15 cellular contexts compared by ENCODE assay signal in the genomic region with DNA sequence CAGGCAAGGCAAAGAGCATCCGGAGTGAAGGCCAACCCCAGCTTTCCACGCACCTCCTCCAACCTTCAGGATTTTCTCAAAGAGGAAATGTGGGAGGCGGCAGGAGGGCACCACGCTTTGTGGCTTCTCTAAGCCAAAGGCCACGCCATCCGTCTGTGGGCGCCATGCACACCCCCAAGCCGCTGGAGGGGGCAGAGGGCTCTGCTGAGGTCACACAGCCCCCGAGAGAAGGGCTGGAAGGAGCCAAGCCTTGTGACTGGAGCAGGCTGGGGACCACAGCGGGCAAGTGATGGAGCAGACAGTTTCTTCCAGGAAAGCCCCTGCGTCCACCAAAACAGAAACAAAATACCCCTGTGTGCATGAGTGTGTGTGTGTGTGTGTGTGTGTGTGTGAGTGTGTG.
DNase-seq lines count a peak whose midpoint lies in the region; TF ChIP-seq lines count a peak whose summit lies in the region.
"Had no signal": no experiment of that assay in that cellular context is flagged by ENCODE, and none has a peak within 500 bp of the region (broad histone marks: within the 10 kb centered on the region; RNA-seq: fewer than 3 reads in every experiment).

No MANE protein-coding gene starts in this region.

- no peak overlapping the region for H3K4me2 ChIP-seq in neural progenitor cell
- H3K4me2 ChIP-seq: A549 had no signal

- no peak for TF ChIP-seq CTCF in Peyer's patch (IDR thresholded peaks at IDR 0.05)
- TF ChIP-seq CTCF in neural progenitor cell (IDR thresholded peaks at IDR 0.05): no peak
- TF ChIP-seq CTCF in type B pancreatic cell (conservative IDR thresholded peaks at IDR 0.05): no peak
- TF ChIP-seq CTCF in GM20000 (IDR thresholded peaks at IDR 0.05; ENCODE audit: extremely low read depth, missing control alignments): no peak

- no peaks in the 10 kb centered on the region for H3K4me1 ChIP-seq in Peyer's patch
- peaks cover 3% of the 10 kb centered on the region for H3K4me1 ChIP-seq in neural progenitor cell
- H3K4me1 ChIP-seq: A549, HAP-1 had no signal

- H3K27me3 ChIP-seq in Peyer's patch (no peaks in the 10 kb centered on the region), neural progenitor cell (no peaks in the 10 kb centered on the region)

- H3K4me3 Mint-ChIP-seq in activated T-cell treated with anti-CD3 and anti-CD28 coated beads, Interleukin-2, amount 50 U/mL, for 24 hours: no peak overlapping the region
- H3K4me3 Mint-ChIP-seq in neural progenitor cell: no peak overlapping the region
- no peak overlapping the region for H3K4me3 Mint-ChIP-seq in type B pancreatic cell

- H3K36me3 ChIP-seq in Peyer's patch (no peaks in the 10 kb centered on the region), neural progenitor cell (no peaks in the 10 kb centered on the region)
- H3K36me3 ChIP-seq: HAP-1 had no signal

- H3K4me1 Mint-ChIP-seq in activated T-cell treated with anti-CD3 and anti-CD28 coated beads, Interleukin-2, amount 50 U/mL, for 24 hours (ENCODE audit: low read depth): no peaks in the 10 kb centered on the region
- peaks cover 4% of the 10 kb centered on the region for H3K4me1 Mint-ChIP-seq in neural progenitor cell
- peaks cover 5% of the 10 kb centered on the region for H3K4me1 Mint-ChIP-seq in type B pancreatic cell (ENCODE audit: unreplicated experiment)

- H3K9ac ChIP-seq in neural progenitor cell: no peak overlapping the region

- no peak for TF ChIP-seq POLR2A in Peyer's patch (IDR thresholded peaks at IDR 0.05)

- peak; percentile 7 for DNase-seq in activated T-cell treated with anti-CD3 and anti-CD28 coated beads, Interleukin-2, amount 50 U/mL, for 24 hours
- DNase-seq in activated T-cell treated with anti-CD3 and anti-CD28 coated beads for 4 hours (no peak), Peyer's patch (peak in 2 of 3 donors; percentile 15 to 29), neural progenitor cell (ENCODE audit: low spot score) (no peak), type B pancreatic cell (ENCODE audit: extremely low spot score, unreplicated experiment) (peak; percentile 55), GM20000 (ENCODE audit: low spot score) (no peak), hepatic stellate cell (ENCODE audit: low spot score) (no peak), NCI-H524 treated with DMSO at 0.1 percent for 48 hours (lab: John Stamatoyannopoulos, UW) (no peak)
- DNase-seq: NCI-H1930, NCI-H2171 treated with DMSO at 0.1 percent for 48 hours, NCI-H510A, RPMI8226 had no signal

- no peak overlapping the region for H3K27ac ChIP-seq in Peyer's patch
- H3K27ac ChIP-seq in neural progenitor cell: no peak overlapping the region
- H3K27ac ChIP-seq: A549 had no signal

- H3K79me2 ChIP-seq in neural progenitor cell (ENCODE audit: low read depth): no peaks in the 10 kb centered on the region

- H3K9me3 ChIP-seq in Peyer's patch (no peaks in the 10 kb centered on the region), neural progenitor cell (ENCODE audit: low read depth) (no peaks in the 10 kb centered on the region)
- H3K9me3 ChIP-seq: A549, HAP-1 had no signal

- H3K36me3 Mint-ChIP-seq in activated T-cell treated with anti-CD3 and anti-CD28 coated beads, Interleukin-2, amount 50 U/mL, for 24 hours (ENCODE audit: low read depth): no peaks in the 10 kb centered on the region
- no peaks in the 10 kb centered on the region for H3K36me3 Mint-ChIP-seq in neural progenitor cell
- no peaks in the 10 kb centered on the region for H3K36me3 Mint-ChIP-seq in type B pancreatic cell

- no peaks in the 10 kb centered on the region for H3K9me3 Mint-ChIP-seq in activated T-cell treated with anti-CD3 and anti-CD28 coated beads, Interleukin-2, amount 50 U/mL, for 24 hours
- peaks cover 2% of the 10 kb centered on the region for H3K9me3 Mint-ChIP-seq in neural progenitor cell
- H3K9me3 Mint-ChIP-seq in type B pancreatic cell: no peaks in the 10 kb centered on the region

- H3K27ac Mint-ChIP-seq in activated T-cell treated with anti-CD3 and anti-CD28 coated beads, Interleukin-2, amount 50 U/mL, for 24 hours: no peak overlapping the region
- H3K27ac Mint-ChIP-seq in neural progenitor cell: peak overlapping the region; percentile 7
- no peak overlapping the region for H3K27ac Mint-ChIP-seq in type B pancreatic cell

- peaks cover 20% of the 10 kb centered on the region for H3K27me3 Mint-ChIP-seq in activated T-cell treated with anti-CD3 and anti-CD28 coated beads, Interleukin-2, amount 50 U/mL, for 24 hours
- H3K27me3 Mint-ChIP-seq in neural progenitor cell (ENCODE audit: insufficient read depth, low read depth): peaks cover 14% of the 10 kb centered on the region
- peaks cover 12% of the 10 kb centered on the region for H3K27me3 Mint-ChIP-seq in type B pancreatic cell

- no peaks in the 10 kb centered on the region for H3F3A ChIP-seq in neural progenitor cell (ENCODE audit: low read depth)

- H2AFZ ChIP-seq in neural progenitor cell (replicated peaks): no peak overlapping the region

- H3K4me3 ChIP-seq in Peyer's patch (no peak overlapping the region), neural progenitor cell (no peak overlapping the region)
- H3K4me3 ChIP-seq: A549, GM12878, HAP-1 had no signal

- H4K20me1 ChIP-seq in neural progenitor cell (ENCODE audit: low read depth): no peaks in the 10 kb centered on the region

Comparison
In these comparisons a context has a peak if more than half of its experiments do, and no peak if none do; other contexts are left out.
1. DNase-seq: peak in activated T-cell treated with anti-CD3 and anti-CD28 coated beads, Interleukin-2, amount 50 U/mL, for 24 hours (single experiment), Peyer's patch (2 of 3) and type B pancreatic cell (single experiment); none in activated T-cell treated with anti-CD3 and anti-CD28 coated beads for 4 hours (single experiment), neural progenitor cell (single experiment), GM20000 (single experiment), hepatic stellate cell (single experiment) and NCI-H524 treated with DMSO at 0.1 percent for 48 hours (single experiment).